Comparison of ENCODE assay signal across 8 cellular contexts in the genomic region with DNA sequence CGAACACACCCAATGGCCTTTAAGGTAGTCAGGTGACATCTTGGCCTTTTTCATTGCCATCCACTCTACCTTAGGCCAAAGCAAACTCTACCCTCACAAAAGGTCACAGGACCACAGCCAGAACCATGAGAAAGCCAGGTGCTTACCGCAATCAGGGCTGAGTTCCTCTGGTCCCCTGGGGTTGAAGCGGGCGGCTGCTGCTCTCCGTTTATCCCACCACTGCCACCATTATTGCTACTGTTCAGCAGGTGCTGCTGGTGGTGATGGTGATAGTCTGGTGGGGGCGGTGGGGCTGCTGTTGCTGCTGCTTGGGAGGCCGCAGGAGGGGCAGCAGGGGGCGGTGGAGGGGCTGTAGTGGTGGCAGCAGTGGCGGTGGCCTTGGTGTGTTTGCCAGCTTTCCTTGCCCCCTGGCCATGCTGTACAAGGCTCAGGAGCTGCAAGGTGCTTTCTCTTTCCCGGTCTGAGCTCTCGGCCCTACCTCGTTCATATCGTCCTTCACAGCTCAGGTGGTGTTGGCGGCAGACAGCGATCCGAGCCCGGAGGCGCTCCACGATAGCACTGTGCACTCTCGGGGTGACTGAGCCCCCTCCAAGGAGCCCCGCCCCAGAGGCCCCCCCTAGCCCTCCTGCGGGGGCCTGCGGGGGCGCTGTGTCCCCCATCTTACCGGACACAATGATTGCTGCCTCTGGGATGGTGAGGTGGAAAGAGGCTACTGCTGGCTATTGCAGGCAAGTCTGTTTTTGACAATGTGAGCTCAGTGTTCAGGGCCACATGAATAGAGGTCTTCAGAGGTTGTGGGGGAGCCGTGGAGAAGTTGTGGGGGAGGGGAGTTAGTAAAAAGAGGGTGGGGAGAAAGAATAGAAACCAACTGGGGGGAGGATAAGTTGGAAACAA.
DNase-seq lines count a peak whose midpoint lies in the region; ATAC-seq and TF ChIP-seq lines count a peak whose summit lies in the region.

No MANE protein-coding gene starts in this region.

- H3K27ac ChIP-seq in skin epidermis: peak overlapping the region in 20 of 21 experiments; percentile 63 to 93 (median 85)

- in situ Hi-C loops in astrocyte of the cerebellum (cut with HindIII; ENCODE audit: low sequenced_read_pairs): no loop called here

- peak; percentile 56 for TF ChIP-seq CTCF in astrocyte of the cerebellum (IDR thresholded peaks at IDR 0.05; ENCODE audit: low read depth, low read length, missing control alignments)

- peak; percentile 50 to 77 (median 60) for DNase-seq in T-helper 1 cell
- no peak for DNase-seq in astrocyte of the cerebellum (ENCODE audit: low read depth)
- no peak for DNase-seq in NCI-H2196 treated with DMSO at 0.1 percent for 48 hours (lab: John Stamatoyannopoulos, UW; ENCODE audit: unreplicated experiment)
- no peak for DNase-seq in OCI-M2 (lab: John Stamatoyannopoulos, UW; ENCODE audit: unreplicated experiment)

- H3K9ac ChIP-seq in iPS-15b (ENCODE audit: low read depth, low read length): peak overlapping the region; percentile 74

- no peaks in the 10 kb centered on the region for H3K9me3 ChIP-seq in iPS-15b (ENCODE audit: control insufficient read depth, insufficient read depth, low read length)

- no peaks in the 10 kb centered on the region for H3K36me3 ChIP-seq in iPS-15b (ENCODE audit: control insufficient read depth, insufficient read depth, low read length)

- H3K4me3 ChIP-seq in astrocyte of the cerebellum (ENCODE audit: low read depth, low read length): peak overlapping the region; percentile 81
- peak overlapping the region; percentile 90 for H3K4me3 ChIP-seq in iPS-15b (ENCODE audit: low read depth, low read length)
- peak overlapping the region; percentile 45 to 68 (median 56) for H3K4me3 ChIP-seq in skin epidermis

- ATAC-seq in GM18867 (IDR thresholded peaks at IDR 0.05; ENCODE audit: unreplicated experiment) (peak; percentile 37), HG03139 (IDR thresholded peaks at IDR 0.05; ENCODE audit: unreplicated experiment) (peak; percentile 31)

- H3K27me3 ChIP-seq in iPS-15b (ENCODE audit: control insufficient read depth, insufficient read depth, low read length): peaks cover 2% of the 10 kb centered on the region

- peaks cover 35% of the 10 kb centered on the region for H3K4me1 ChIP-seq in iPS-15b (ENCODE audit: control insufficient read depth, insufficient read depth, low read length)

Comparison
In these comparisons a context has a peak if more than half of its experiments do, and no peak if none do; other contexts are left out.
1. DNase-seq: peak in T-helper 1 cell (5 of 5); none in astrocyte of the cerebellum (single experiment), NCI-H2196 treated with DMSO at 0.1 percent for 48 hours (single experiment) and OCI-M2 (single experiment).
2. Peak in every context shown above with its lines, with median percentiles within 50 percentile points of each other: H3K4me3 ChIP-seq.